1 cellular context compared by ENCODE assay signal in the genomic region with DNA sequence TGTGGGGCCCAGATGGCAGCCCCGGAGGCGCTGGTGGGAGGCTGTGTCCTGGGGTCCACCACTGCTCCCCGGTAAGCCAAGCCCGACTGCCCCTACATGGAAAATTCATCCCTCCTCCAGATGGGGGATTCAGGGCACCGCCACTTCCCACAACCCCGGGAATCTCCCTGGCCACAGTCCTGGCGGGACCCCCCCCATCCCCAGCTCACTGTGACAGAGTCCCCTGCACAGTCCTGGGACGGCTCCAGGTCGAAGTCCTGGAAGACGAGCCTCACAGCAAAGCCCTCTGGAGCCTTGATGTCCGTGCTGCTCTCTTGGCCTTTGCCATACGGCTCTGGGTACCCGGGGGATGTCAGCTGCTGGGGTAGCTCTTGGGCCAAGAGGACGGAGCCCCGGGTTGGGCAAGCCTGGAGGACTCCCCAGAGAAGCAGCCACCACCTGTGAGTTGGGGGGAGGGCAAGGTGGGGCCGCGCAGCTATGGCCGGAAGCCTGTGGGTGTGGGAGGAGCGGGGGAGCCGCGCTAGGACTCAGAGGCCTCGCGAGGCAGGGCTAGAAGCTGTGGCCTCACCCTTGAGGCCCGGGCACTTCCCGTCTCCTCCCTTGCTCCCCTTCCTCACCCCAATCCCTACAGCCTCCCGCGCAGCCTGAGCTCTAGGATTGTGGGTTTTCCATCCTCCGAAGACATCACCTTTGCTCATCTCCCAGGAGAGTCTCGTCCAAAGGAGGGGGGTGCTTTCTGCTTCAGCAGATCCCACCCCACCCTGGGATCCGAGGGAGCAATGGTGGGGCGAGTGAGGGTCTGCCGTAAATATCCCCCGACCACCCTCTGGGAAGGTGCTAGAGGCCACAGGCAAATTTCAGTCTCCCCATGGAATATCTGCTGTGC.
TF ChIP-seq lines count a peak whose summit lies in the region.

No MANE protein-coding gene starts in this region.

TF ChIP-seq in HepG2, 621 proteins besides CTCF, POLR2A, EP300 and RAD21 (continued from another document and continues in another):
- TF ChIP-seq ZNF513 (CRISPR knock-in tag; conservative IDR thresholded peaks at IDR 0.05) (no peak), RCOR2 (CRISPR knock-in tag; IDR thresholded peaks at IDR 0.05) (no peak), ZBTB49 (CRISPR knock-in tag; IDR thresholded peaks at IDR 0.05; ENCODE audit: borderline replicate concordance) (no peak), GTF2F1 (IDR thresholded peaks at IDR 0.05; ENCODE audit: low read length) (no peak), KAT2B (IDR thresholded peaks at IDR 0.05; ENCODE audit: borderline replicate concordance, low read depth, low read length) (no peak), KLF13 (CRISPR knock-in tag; IDR thresholded peaks at IDR 0.05) (no peak), MED13 (CRISPR knock-in tag; IDR thresholded peaks at IDR 0.05) (peak; percentile 69; the same call in 1 of the 2 replicates), SALL1 (CRISPR knock-in tag; IDR thresholded peaks at IDR 0.05) (peak; percentile 70), KDM6A (CRISPR knock-in tag; IDR thresholded peaks at IDR 0.05; ENCODE audit: low read depth) (no peak), JUN (CRISPR knock-in tag; IDR thresholded peaks at IDR 0.05) (no peak), ZBTB42 (CRISPR knock-in tag; IDR thresholded peaks at IDR 0.05) (no peak), ZNF235 (CRISPR knock-in tag; IDR thresholded peaks at IDR 0.05; ENCODE audit: borderline replicate concordance) (no peak), POLR2AphosphoS2 (IDR thresholded peaks at IDR 0.05; ENCODE audit: low read depth, low read length) (no peak), TERF1 (CRISPR knock-in tag; IDR thresholded peaks at IDR 0.05) (no peak), MYNN (CRISPR knock-in tag; IDR thresholded peaks at IDR 0.05; ENCODE audit: low read depth) (no peak), KMT2A (CRISPR knock-in tag; IDR thresholded peaks at IDR 0.05) (no peak), ZNF672 (CRISPR knock-in tag; IDR thresholded peaks at IDR 0.05) (no peak), BATF2 (CRISPR knock-in tag; IDR thresholded peaks at IDR 0.05) (no peak), ELK4 (CRISPR knock-in tag; IDR thresholded peaks at IDR 0.05; ENCODE audit: borderline replicate concordance) (no peak), RNF2 (conservative IDR thresholded peaks at IDR 0.05; ENCODE audit: low read depth) (no peak), STAT5B (CRISPR knock-in tag; IDR thresholded peaks at IDR 0.05) (no peak), ZFP36L1 (CRISPR knock-in tag; IDR thresholded peaks at IDR 0.05) (no peak), CREBL2 (CRISPR knock-in tag; IDR thresholded peaks at IDR 0.05; ENCODE audit: borderline replicate concordance) (no peak), ZNF367 (CRISPR knock-in tag; IDR thresholded peaks at IDR 0.05; ENCODE audit: borderline replicate concordance) (no peak), ZNF724P (CRISPR knock-in tag; IDR thresholded peaks at IDR 0.05; ENCODE audit: borderline replicate concordance) (no peak), GMEB1 (CRISPR knock-in tag; IDR thresholded peaks at IDR 0.05; ENCODE audit: borderline replicate concordance) (no peak; the same call in 1 of the 2 replicates), FOSL1 (CRISPR knock-in tag; IDR thresholded peaks at IDR 0.05; ENCODE audit: borderline replicate concordance) (0 out of 2 replicates have a peak, but pooled peaks have one; percentile 7), FOSL2 (CRISPR knock-in tag; IDR thresholded peaks at IDR 0.05) (peak; percentile 31; the same call in 1 of the 2 replicates), ATF7-NPFF (CRISPR knock-in tag; IDR thresholded peaks at IDR 0.05; ENCODE audit: low read depth) (no peak; the same call in 1 of the 2 replicates), FOXA3 (CRISPR knock-in tag; IDR thresholded peaks at IDR 0.05) (peak; percentile 17; the same call in 1 of the 2 replicates), ZNF574 (CRISPR knock-in tag; IDR thresholded peaks at IDR 0.05) (peak; percentile 65; the same call in 1 of the 2 replicates), SMARCC2 (IDR thresholded peaks at IDR 0.05) (no peak), ARNT (IDR thresholded peaks at IDR 0.05) (no peak), ZNF510 (CRISPR knock-in tag; IDR thresholded peaks at IDR 0.05; ENCODE audit: low read depth) (no peak)
- TF ChIP-seq, protein P1, sequence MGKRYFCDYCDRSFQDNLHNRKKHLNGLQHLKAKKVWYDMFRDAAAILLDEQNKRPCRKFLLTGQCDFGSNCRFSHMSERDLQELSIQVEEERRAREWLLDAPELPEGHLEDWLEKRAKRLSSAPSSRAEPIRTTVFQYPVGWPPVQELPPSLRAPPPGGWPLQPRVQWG (CRISPR knock-in tag; IDR thresholded peaks at IDR 0.05; ENCODE audit: borderline replicate concordance, low read depth): no peak
- TF ChIP-seq, protein P2, sequence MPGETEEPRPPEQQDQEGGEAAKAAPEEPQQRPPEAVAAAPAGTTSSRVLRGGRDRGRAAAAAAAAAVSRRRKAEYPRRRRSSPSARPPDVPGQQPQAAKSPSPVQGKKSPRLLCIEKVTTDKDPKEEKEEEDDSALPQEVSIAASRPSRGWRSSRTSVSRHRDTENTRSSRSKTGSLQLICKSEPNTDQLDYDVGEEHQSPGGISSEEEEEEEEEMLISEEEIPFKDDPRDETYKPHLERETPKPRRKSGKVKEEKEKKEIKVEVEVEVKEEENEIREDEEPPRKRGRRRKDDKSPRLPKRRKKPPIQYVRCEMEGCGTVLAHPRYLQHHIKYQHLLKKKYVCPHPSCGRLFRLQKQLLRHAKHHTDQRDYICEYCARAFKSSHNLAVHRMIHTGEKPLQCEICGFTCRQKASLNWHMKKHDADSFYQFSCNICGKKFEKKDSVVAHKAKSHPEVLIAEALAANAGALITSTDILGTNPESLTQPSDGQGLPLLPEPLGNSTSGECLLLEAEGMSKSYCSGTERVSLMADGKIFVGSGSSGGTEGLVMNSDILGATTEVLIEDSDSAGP (CRISPR knock-in tag; IDR thresholded peaks at IDR 0.05; ENCODE audit: borderline replicate concordance): peak; percentile 79; the same call in 1 of the 2 replicates
- TF ChIP-seq, protein P3, sequence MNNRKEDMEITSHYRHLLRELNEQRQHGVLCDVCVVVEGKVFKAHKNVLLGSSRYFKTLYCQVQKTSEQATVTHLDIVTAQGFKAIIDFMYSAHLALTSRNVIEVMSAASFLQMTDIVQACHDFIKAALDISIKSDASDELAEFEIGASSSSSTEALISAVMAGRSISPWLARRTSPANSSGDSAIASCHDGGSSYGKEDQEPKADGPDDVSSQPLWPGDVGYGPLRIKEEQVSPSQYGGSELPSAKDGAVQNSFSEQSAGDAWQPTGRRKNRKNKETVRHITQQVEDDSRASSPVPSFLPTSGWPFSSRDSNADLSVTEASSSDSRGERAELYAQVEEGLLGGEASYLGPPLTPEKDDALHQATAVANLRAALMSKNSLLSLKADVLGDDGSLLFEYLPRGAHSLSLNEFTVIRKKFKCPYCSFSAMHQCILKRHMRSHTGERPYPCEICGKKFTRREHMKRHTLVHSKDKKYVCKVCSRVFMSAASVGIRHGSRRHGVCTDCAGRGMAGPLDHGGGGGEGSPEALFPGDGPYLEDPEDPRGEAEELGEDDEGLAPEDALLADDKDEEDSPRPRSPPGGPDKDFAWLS (CRISPR knock-in tag; IDR thresholded peaks at IDR 0.05; ENCODE audit: borderline replicate concordance): peak; percentile 97
